ENCODE assay signal across 1 cellular context in genomic region chr3:113537155-113537554, GRCh38.
TF ChIP-seq lines count a peak whose summit lies in the region.

No MANE protein-coding gene starts in this region.

TF ChIP-seq in K562, 482 proteins besides CTCF, POLR2A, EP300 and RAD21:
- TF ChIP-seq SMAD1 (IDR thresholded peaks at IDR 0.05; ENCODE audit: low read depth, low read length, partially characterized antibody) (no peak), TCF7 (IDR thresholded peaks at IDR 0.05; ENCODE audit: borderline replicate concordance) (no peak), RERE (CRISPR knock-in tag; IDR thresholded peaks at IDR 0.05; ENCODE audit: borderline replicate concordance) (no peak)
